In the genomic region with DNA sequence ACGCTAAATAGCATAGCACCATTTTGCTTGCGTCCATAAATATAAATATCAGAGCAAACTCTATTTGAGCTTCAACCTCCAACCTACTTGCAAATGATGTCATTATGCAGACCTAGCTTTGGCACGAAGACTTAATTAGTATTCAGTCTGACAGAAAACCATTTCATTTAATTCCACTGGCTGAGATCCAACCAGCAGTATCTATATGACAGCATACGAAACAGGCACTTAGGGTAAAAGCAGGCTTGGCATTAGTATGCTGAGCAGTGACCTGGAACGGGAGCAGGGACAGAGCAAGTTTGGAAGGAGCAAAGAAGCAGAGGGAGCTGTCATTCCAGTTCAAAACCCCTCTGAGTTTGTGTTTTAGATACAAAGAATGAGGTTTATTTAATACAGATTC, we compare ENCODE assay signal across 15 cellular contexts.
DNase-seq lines count a peak whose midpoint lies in the region; ATAC-seq lines count a peak whose summit lies in the region.
"Had no signal": no experiment of that assay in that cellular context is flagged by ENCODE, and none has a peak within 500 bp of the region (broad histone marks: within the 10 kb centered on the region; RNA-seq: fewer than 3 reads in every experiment).

No MANE protein-coding gene starts in this region.

- H3K9me3 ChIP-seq in adipocyte (ENCODE audit: control insufficient read depth, low read length) = peaks cover 2% of the 10 kb centered on the region

- no peaks in the 10 kb centered on the region for H3K36me3 ChIP-seq in adipocyte (ENCODE audit: control insufficient read depth, insufficient read depth, low read length, severe bottlenecking)

- ATAC-seq in HG03045 (IDR thresholded peaks at IDR 0.05; ENCODE audit: unreplicated experiment) (no peak), left lobe of liver (no peak)
- ATAC-seq: natural killer cell had no signal

- no peaks in the 10 kb centered on the region for H3K4me1 ChIP-seq in adipocyte (ENCODE audit: control insufficient read depth, insufficient read depth, low read length)

- H3K9ac ChIP-seq in adipocyte (ENCODE audit: low read length) = no peak overlapping the region

- H3K27me3 ChIP-seq in adipocyte (replicated peaks; ENCODE audit: control insufficient read depth, insufficient read depth, low read length) = no peaks in the 10 kb centered on the region

- H3K4me3 ChIP-seq in adipocyte (ENCODE audit: low read length) = no peak overlapping the region
- H3K4me3 ChIP-seq: skin epidermis had no signal

- DNase-seq in NCI-H1417 (lab: John Stamatoyannopoulos, UW) (peak; percentile 17 to 84 (median 57)), NCI-H526 treated with DMSO at 0.1 percent for 48 hours (lab: John Stamatoyannopoulos, UW) (peak; percentile 87), adipocyte (ENCODE audit: low read depth) (peak; percentile 11), retina (peak; percentile 39), left lobe of liver (ENCODE audit: low spot score) (no peak), HT-29 (ENCODE audit: low spot score) (no peak)
- DNase-seq: activated CD4-positive, alpha-beta T cell treated with anti-CD3 and anti-CD28 coated beads, Interleukin-2, amount 10 ng/mL, durations not matched to agents 7 days and 5 days; activated T-cell treated with anti-CD3 and anti-CD28 coated beads for 4 hours; cortex of kidney; HCEC 1CT; islet precursor cell; natural killer cell; stimulated activated CD4-positive, alpha-beta T cell treated with anti-CD3 and anti-CD28 coated beads, Interleukin-2, amount 100 ng/mL, for 48 hours had no signal

Comparison
In these comparisons a context has a peak if more than half of its experiments do, and no peak if none do; other contexts are left out.
1. DNase-seq: peak in NCI-H1417 (3 of 3), NCI-H526 treated with DMSO at 0.1 percent for 48 hours (single experiment), adipocyte (single experiment) and retina (single experiment); none in left lobe of liver (single experiment) and HT-29 (single experiment).